Comparison of ENCODE assay signal across 8 cellular contexts in genomic region chr22:31969789-31970489, GRCh38. TPM values are rescaled to one million over a fixed set of nuclear protein-coding genes. Genes with fewer than 3 reads are reported as not detected.
DNase-seq lines count a peak whose midpoint lies in the region; ATAC-seq and TF ChIP-seq lines count a peak whose summit lies in the region.

No MANE protein-coding gene starts in this region.

- H3K79me2 ChIP-seq in hepatocyte, result no peaks in the 10 kb centered on the region

- H3K9me3 ChIP-seq in hepatocyte (ENCODE audit: low read depth), result no peaks in the 10 kb centered on the region

- H3K4me2 ChIP-seq in hepatocyte, result peak overlapping the region; percentile 98

- H3K27ac ChIP-seq in hepatocyte, result no peak overlapping the region

- H3K36me3 ChIP-seq in hepatocyte (replicated peaks; ENCODE audit: insufficient read depth, low read depth), result no peaks in the 10 kb centered on the region

- H3K27ac Mint-ChIP-seq in T-helper 1 cell treated with Interleukin-12 subunit alpha and Interleukin-12 subunit beta and Interleukin-4 antibody, amounts not matched to agents 30 μg/mL and 1 μg/mL, for 36 hours, result no peak overlapping the region

- H3K4me3 ChIP-seq in astrocyte of the cerebellum (ENCODE audit: low read depth, low read length) (peak overlapping the region; percentile 46), hepatocyte (peak overlapping the region; percentile 71)

- in situ Hi-C loops in astrocyte of the cerebellum (cut with HindIII; ENCODE audit: low sequenced_read_pairs), result loop anchor here (25.0 kb wide), 1 partner anchor 258 kb away; no protein-coding TSS in a partner anchor

- DNase-seq in COLO668 (lab: John Stamatoyannopoulos, UW; ENCODE audit: unreplicated experiment) (peak; percentile 83), NCI-H1105 (lab: John Stamatoyannopoulos, UW) (peak; percentile 72), astrocyte of the cerebellum (ENCODE audit: low read depth) (peak; percentile 44), hepatocyte (ENCODE audit: low spot score) (peak; percentile 89), renal cortical epithelial cell (ENCODE audit: low read depth) (peak; percentile 69), posterior vena cava (ENCODE audit: low spot score) (no peak)

- peak overlapping the region; percentile 77 for H3K4me3 Mint-ChIP-seq in T-helper 1 cell treated with Interleukin-12 subunit alpha and Interleukin-12 subunit beta and Interleukin-4 antibody, amounts not matched to agents 30 μg/mL and 1 μg/mL, for 36 hours

- H3K36me3 Mint-ChIP-seq in T-helper 1 cell treated with Interleukin-12 subunit alpha and Interleukin-12 subunit beta and Interleukin-4 antibody, amounts not matched to agents 30 μg/mL and 1 μg/mL, for 36 hours (ENCODE audit: low read depth), result no peaks in the 10 kb centered on the region

- H3K4me1 ChIP-seq in hepatocyte (ENCODE audit: insufficient read depth), result no peaks in the 10 kb centered on the region

- no peaks in the 10 kb centered on the region for H3K9me2 ChIP-seq in hepatocyte (replicated peaks; ENCODE audit: insufficient read depth)

- H2AFZ ChIP-seq in hepatocyte, result peak overlapping the region; percentile 97

- H3K27me3 Mint-ChIP-seq in T-helper 1 cell treated with Interleukin-12 subunit alpha and Interleukin-12 subunit beta and Interleukin-4 antibody, amounts not matched to agents 30 μg/mL and 1 μg/mL, for 36 hours (ENCODE audit: low read depth), result peaks cover 10% of the 10 kb centered on the region

- peak; percentile 79 for TF ChIP-seq CTCF in astrocyte of the cerebellum (IDR thresholded peaks at IDR 0.05; ENCODE audit: low read depth, low read length, missing control alignments)
- peak; percentile 83 for TF ChIP-seq CTCF in hepatocyte (IDR thresholded peaks at IDR 0.05; ENCODE audit: poor library complexity)

- H3K27me3 ChIP-seq in hepatocyte, result no peaks in the 10 kb centered on the region

- ATAC-seq in GM21619 (IDR thresholded peaks at IDR 0.05; ENCODE audit: unreplicated experiment), result peak; percentile 44

- H4K20me1 ChIP-seq in hepatocyte (ENCODE audit: insufficient read depth, poor library complexity, severe bottlenecking), result no peaks in the 10 kb centered on the region

- WGBS in hepatocyte (ENCODE audit: low lambda C conversion rate, missing lambda C conversion rate), result 34% methylated on average over 19 of the region's 19 CpGs

- H3K9me3 Mint-ChIP-seq in T-helper 1 cell treated with Interleukin-12 subunit alpha and Interleukin-12 subunit beta and Interleukin-4 antibody, amounts not matched to agents 30 μg/mL and 1 μg/mL, for 36 hours, result no peaks in the 10 kb centered on the region

- H3K4me1 Mint-ChIP-seq in T-helper 1 cell treated with Interleukin-12 subunit alpha and Interleukin-12 subunit beta and Interleukin-4 antibody, amounts not matched to agents 30 μg/mL and 1 μg/mL, for 36 hours (ENCODE audit: low read depth), result peaks cover 11% of the 10 kb centered on the region

- intact Hi-C loops in posterior vena cava (cut with DNase I), result loop anchor here (2.0 to 10.0 kb wide), 3 partner anchors 29 to 502 kb away; partner anchors contain the start of gene FBXO7 (in 1 of the 2)

RNA-seq across cellular contexts. Expression of gene YWHAH, which starts 25.6 kb away (rescaled TPM):
- total RNA-seq in hepatocyte (80.7 and 87.0 TPM in 2 replicates), renal cortical epithelial cell (138 and 224 TPM in 2 replicates), posterior vena cava (100 to 1,000 TPM; 425 to 833 TPM)
- 122 and 135 TPM in 2 replicates for polyA plus RNA-seq in hepatocyte
